In genomic region chr13:80551650-80552497, GRCh38 we compare ENCODE assay signal across 1 cellular context.
TF ChIP-seq lines count a peak whose summit lies in the region.

No MANE protein-coding gene starts in this region.

TF ChIP-seq in GM23338, 12 proteins besides CTCF, POLR2A, EP300 and RAD21 (continued from another document):
- TF ChIP-seq REST (IDR thresholded peaks at IDR 0.05; ENCODE audit: unreplicated experiment) (no peak), EZH2 (IDR thresholded peaks at IDR 0.05; ENCODE audit: low read depth, unreplicated experiment) (no peak), CREB1 (CRISPR knock-in tag; IDR thresholded peaks at IDR 0.05; ENCODE audit: low read depth) (no peak), POLR2AphosphoS5 (IDR thresholded peaks at IDR 0.05; ENCODE audit: low read depth) (no peak), NANOG (IDR thresholded peaks at IDR 0.05; ENCODE audit: borderline replicate concordance) (no peak), EZH2phosphoT487 (IDR thresholded peaks at IDR 0.05; ENCODE audit: unreplicated experiment) (no peak), ZNF462 (CRISPR knock-in tag; IDR thresholded peaks at IDR 0.05) (no peak)
TF ChIP-seq in GM23338: peak in this region for 0.
